In genomic region chrX:14871767-14872166, GRCh38 we compare ENCODE assay signal across 14 cellular contexts. TPM values are rescaled to one million over a fixed set of nuclear protein-coding genes. Genes with fewer than 3 reads are reported as not detected.
DNase-seq lines count a peak whose midpoint lies in the region; ATAC-seq, FAIRE-seq and TF ChIP-seq lines count a peak whose summit lies in the region.
"Had no signal": no experiment of that assay in that cellular context is flagged by ENCODE, and none has a peak within 500 bp of the region (broad histone marks: within the 10 kb centered on the region; RNA-seq: fewer than 3 reads in every experiment).

No MANE protein-coding gene starts in this region.

- H2BK120ac ChIP-seq in neuronal stem cell (ENCODE audit: low read depth, low read length): no peak overlapping the region

- H2BK12ac ChIP-seq in neuronal stem cell (ENCODE audit: low read length): no peak overlapping the region

- H3K4me1 ChIP-seq in Loucy (ENCODE audit: insufficient read depth, low read length, poor library complexity, severe bottlenecking) (peaks cover 26% of the 10 kb centered on the region), astrocyte (ENCODE audit: insufficient read depth, low read length) (peaks cover 7% of the 10 kb centered on the region), neuronal stem cell (ENCODE audit: control insufficient read depth in 2 of 2, insufficient read depth in 1 of 2, low read depth in 1 of 2, low read length in 2 of 2) (peaks cover 0 to 4% of the 10 kb centered on the region in 2 donors), esophagus muscularis mucosa (peaks cover 3 to 15% (median 12%) of the 10 kb centered on the region in 4 donors)

- peak overlapping the region; percentile 86 for H3K4me3 ChIP-seq in Loucy (ENCODE audit: low read length, poor library complexity, severe bottlenecking)
- H3K4me3 ChIP-seq in astrocyte (ENCODE audit: insufficient read depth, low read depth, low read length): no peak overlapping the region
- H3K4me3 ChIP-seq in neuronal stem cell (ENCODE audit: low read length in 2 of 2): peak overlapping the region in 1 of 2 donors; percentile 80
- H3K4me3 ChIP-seq in esophagus muscularis mucosa: no peak overlapping the region

- H3K36me3 ChIP-seq in Loucy (ENCODE audit: insufficient read depth, low read length) (peaks cover 16% of the 10 kb centered on the region; the same call in 1 of the 2 replicates), astrocyte (ENCODE audit: insufficient read depth, low read length) (no peaks in the 10 kb centered on the region), neuronal stem cell (replicated peaks in 1 of 2; ENCODE audit: control insufficient read depth in 2 of 2, insufficient read depth in 2 of 2, low read length in 2 of 2) (peaks cover 0 to 12% of the 10 kb centered on the region in 2 donors), esophagus muscularis mucosa (no peaks in the 10 kb centered on the region)
- H3K36me3 ChIP-seq: tibial artery had no signal

- H2AK5ac ChIP-seq in neuronal stem cell (ENCODE audit: low read depth, low read length): no peak overlapping the region

- H3K4ac ChIP-seq in neuronal stem cell (ENCODE audit: low read length): no peak overlapping the region

- no peak overlapping the region for H3K27ac ChIP-seq in astrocyte (ENCODE audit: low read depth, low read length)
- H3K27ac ChIP-seq in neuronal stem cell (replicated peaks; ENCODE audit: low read length): no peak overlapping the region
- H3K27ac ChIP-seq in esophagus muscularis mucosa (replicated peaks in 1 of 4): no peak overlapping the region
- H3K27ac ChIP-seq: foreskin keratinocyte had no signal

- H3K79me2 ChIP-seq in Loucy (ENCODE audit: insufficient read depth, low read length) (peaks cover 64% of the 10 kb centered on the region), astrocyte (ENCODE audit: insufficient read depth, low read length) (peaks cover 62% of the 10 kb centered on the region)

- peaks cover 14% of the 10 kb centered on the region for H3K4me1 Mint-ChIP-seq in activated CD4-positive, alpha-beta T cell treated with anti-CD3 and anti-CD28 coated beads for 36 hours
- no peaks in the 10 kb centered on the region for H3K4me1 Mint-ChIP-seq in astrocyte (ENCODE audit: low read depth, unreplicated experiment)

- H2BK5ac ChIP-seq in neuronal stem cell (ENCODE audit: low read length): no peak overlapping the region

- no peak overlapping the region for H4K8ac ChIP-seq in neuronal stem cell (ENCODE audit: low read depth, low read length)

- no peak for TF ChIP-seq POLR2A in esophagus muscularis mucosa (IDR thresholded peaks at IDR 0.05; ENCODE audit: low read depth)

- no peak overlapping the region for H2BK15ac ChIP-seq in neuronal stem cell (ENCODE audit: low read length)

- no CpG with 5 or more reads among the region's 1 CpG for WGBS in neuronal stem cell (ENCODE audit: extremely low coverage in 2 of 2, insufficient read length in 2 of 2, insufficient replicate concordance in 1 of 2), 2 donors
- 76% methylated on average over 1 of the region's 1 CpG for WGBS in esophagus muscularis mucosa

- H3K9me2 ChIP-seq in Loucy (replicated peaks; ENCODE audit: low read depth, low read length): no peaks in the 10 kb centered on the region

- no peak for ATAC-seq in activated CD4-positive, alpha-beta T cell treated with anti-CD3 and anti-CD28 coated beads for 36 hours
- ATAC-seq: foreskin keratinocyte, left ventricle myocardium superior had no signal

- TF ChIP-seq CTCF in Loucy (conservative IDR thresholded peaks at IDR 0.05; ENCODE audit: low read length) (no peak), astrocyte (IDR thresholded peaks at IDR 0.05; ENCODE audit: insufficient read depth, low read depth, low read length) (no peak), esophagus muscularis mucosa (IDR thresholded peaks at IDR 0.05) (no peak)

- H3K14ac ChIP-seq in neuronal stem cell (ENCODE audit: low read length): no peak overlapping the region

- H4K91ac ChIP-seq in neuronal stem cell (ENCODE audit: low read depth, low read length, poor library complexity): no peak overlapping the region

- intact Hi-C loops in activated CD4-positive, alpha-beta T cell treated with anti-CD3 and anti-CD28 coated beads for 36 hours (cut with DNase I, micrococcal nuclease): loop anchor here (2.0 to 10.0 kb wide), 7 partner anchors 283 to 1996 kb away; partner anchors contain the start of genes PIGA (in 2 of the 2), AP1S2 (in 1 of the 2), TCEANC (in 1 of the 2) and TXLNG (in 1 of the 2)
- intact Hi-C loops in esophagus muscularis mucosa (cut with DNase I): no loop called here

- H3K4me3 Mint-ChIP-seq in activated CD4-positive, alpha-beta T cell treated with anti-CD3 and anti-CD28 coated beads for 36 hours: peak overlapping the region; percentile 78
- H3K4me3 Mint-ChIP-seq in astrocyte (ENCODE audit: unreplicated experiment): no peak overlapping the region

- TF ChIP-seq EP300 in esophagus muscularis mucosa (IDR thresholded peaks at IDR 0.05): no peak

- no peaks in the 10 kb centered on the region for H3K9me3 Mint-ChIP-seq in activated CD4-positive, alpha-beta T cell treated with anti-CD3 and anti-CD28 coated beads for 36 hours (ENCODE audit: low read depth)
- no peaks in the 10 kb centered on the region for H3K9me3 Mint-ChIP-seq in astrocyte (ENCODE audit: unreplicated experiment)

- no peaks in the 10 kb centered on the region for H3K79me1 ChIP-seq in neuronal stem cell (ENCODE audit: low read depth, low read length)

- H3K27me3 Mint-ChIP-seq in activated CD4-positive, alpha-beta T cell treated with anti-CD3 and anti-CD28 coated beads for 36 hours: no peaks in the 10 kb centered on the region
- H3K27me3 Mint-ChIP-seq in astrocyte (ENCODE audit: low read depth, unreplicated experiment): no peaks in the 10 kb centered on the region

- no peak overlapping the region for H3K18ac ChIP-seq in neuronal stem cell (ENCODE audit: low read length)

- H3K9ac ChIP-seq in Loucy (ENCODE audit: low read depth, low read length, poor library complexity, severe bottlenecking) (peak overlapping the region; percentile 71), astrocyte (ENCODE audit: low read length) (no peak overlapping the region), neuronal stem cell (ENCODE audit: low read depth, low read length, poor library complexity) (no peak overlapping the region)

- no peaks in the 10 kb centered on the region for H3K27me3 ChIP-seq in Loucy (ENCODE audit: insufficient read depth, low read length, poor library complexity, severe bottlenecking)
- H3K27me3 ChIP-seq in astrocyte (ENCODE audit: insufficient read depth, low read length): no peaks in the 10 kb centered on the region
- no peaks in the 10 kb centered on the region for H3K27me3 ChIP-seq in neuronal stem cell (ENCODE audit: control insufficient read depth in 3 of 3, insufficient read depth in 3 of 3, low read depth in 1 of 3, low read length in 3 of 3)
- no peaks in the 10 kb centered on the region for H3K27me3 ChIP-seq in esophagus muscularis mucosa
- H3K27me3 ChIP-seq: foreskin keratinocyte, tibial artery had no signal

- no peak for FAIRE-seq in astrocyte (lab: Jason Lieb, UNC)
- FAIRE-seq: A204.1 had no signal

- H3K4me2 ChIP-seq in Loucy (ENCODE audit: low read depth, low read length, poor library complexity, severe bottlenecking) (peak overlapping the region; percentile 89), astrocyte (ENCODE audit: low read length) (peak overlapping the region; percentile 87), neuronal stem cell (ENCODE audit: insufficient read depth, low read length, poor library complexity, severe bottlenecking) (peak overlapping the region; percentile 11)

- no peak overlapping the region for H3K27ac Mint-ChIP-seq in activated CD4-positive, alpha-beta T cell treated with anti-CD3 and anti-CD28 coated beads for 36 hours
- no peak overlapping the region for H3K27ac Mint-ChIP-seq in astrocyte (ENCODE audit: unreplicated experiment)

- no peak overlapping the region for H2AFZ ChIP-seq in Loucy (ENCODE audit: low read length)
- no peak overlapping the region for H2AFZ ChIP-seq in astrocyte (ENCODE audit: low read depth, low read length)
- H2AFZ ChIP-seq in neuronal stem cell (ENCODE audit: low read length): no peak overlapping the region

- H4K20me1 ChIP-seq in Loucy (ENCODE audit: insufficient read depth, low read length, poor library complexity, severe bottlenecking): peaks cover 8% of the 10 kb centered on the region
- H4K20me1 ChIP-seq in astrocyte (ENCODE audit: insufficient read depth, low read length): no peaks in the 10 kb centered on the region

- peaks cover 19% of the 10 kb centered on the region for H3K36me3 Mint-ChIP-seq in activated CD4-positive, alpha-beta T cell treated with anti-CD3 and anti-CD28 coated beads for 36 hours (ENCODE audit: low read depth)
- H3K36me3 Mint-ChIP-seq in astrocyte (ENCODE audit: low read depth, unreplicated experiment): no peaks in the 10 kb centered on the region

- H3K23ac ChIP-seq in neuronal stem cell (ENCODE audit: low read depth, low read length, poor library complexity): no peak overlapping the region

- CTCF ChIA-PET in activated CD4-positive, alpha-beta T cell treated with anti-CD3 and anti-CD28 coated beads for 36 hours (lab: Charles Lee): no interaction called here

- no peaks in the 10 kb centered on the region for H3F3A ChIP-seq in Loucy (ENCODE audit: low read depth)

- DNase-seq in activated CD4-positive, alpha-beta T cell treated with anti-CD3 and anti-CD28 coated beads for 36 hours: no peak
- DNase-seq in activated CD4-positive, alpha-beta T cell treated with anti-CD3 and anti-CD28 coated beads, Interleukin-2, amount 50 U/mL, for 1 hour: no peak
- DNase-seq in astrocyte (ENCODE audit: low read depth) (no peak), neuronal stem cell (ENCODE audit: low spot score) (no peak), esophagus muscularis mucosa (ENCODE audit: extremely low spot score) (no peak), NCI-H2227 treated with DMSO at 0.1 percent for 48 hours (lab: John Stamatoyannopoulos, UW) (no peak), epidermal melanocyte (ENCODE audit: insufficient read length, low spot score) (no peak)
- DNase-seq: cerebellar nuclear complex, foreskin keratinocyte, left ventricle myocardium superior, NCI-H226, tibial artery had no signal

- POLR2A ChIA-PET in activated CD4-positive, alpha-beta T cell treated with anti-CD3 and anti-CD28 coated beads for 36 hours (lab: Charles Lee): interaction anchor here (0.6 kb wide), 1 partner anchor 602 kb away, joined by 4 read pairs; no protein-coding TSS in a partner anchor

- H3K9me3 ChIP-seq in Loucy (ENCODE audit: insufficient read depth, low read depth, low read length) (peaks cover 6% of the 10 kb centered on the region; the same call in 1 of the 2 replicates), astrocyte (ENCODE audit: insufficient read depth, low read depth, low read length) (no peaks in the 10 kb centered on the region), neuronal stem cell (replicated peaks in 1 of 2; ENCODE audit: control insufficient read depth in 2 of 2, insufficient read depth in 1 of 2, low read depth in 1 of 2, low read length in 2 of 2) (peaks cover 0 to 18% of the 10 kb centered on the region in 2 donors), esophagus muscularis mucosa (peaks cover 0 to 12% (median 0%) of the 10 kb centered on the region in 4 donors)

RNA-seq across cellular contexts. Expression of gene FANCB, which starts 1.1 kb away (rescaled TPM):
- total RNA-seq in activated CD4-positive, alpha-beta T cell treated with anti-CD3 and anti-CD28 coated beads for 36 hours: 10 to 100 TPM; 14.7 to 15.4 TPM
- total RNA-seq in astrocyte (1.9 and 2.8 TPM in 2 replicates), esophagus muscularis mucosa (1 to 10 TPM in 1 of 4 donors, under 1 TPM in 3; 0.33 to 1.3 (median 0.85) TPM)
- 3.5 TPM for polyA plus RNA-seq in neuronal stem cell (2013, experiment 1 of 2)
- 3.6 TPM for polyA plus RNA-seq in neuronal stem cell (2013, experiment 2 of 2)

RNA-seq across cellular contexts. Expression of gene MOSPD2, which starts 1.5 kb away (rescaled TPM):
- total RNA-seq in activated CD4-positive, alpha-beta T cell treated with anti-CD3 and anti-CD28 coated beads for 36 hours: 10 to 100 TPM; 18.9 to 24.5 TPM
- 13.9 and 14.6 TPM in 2 replicates for total RNA-seq in astrocyte
- polyA plus RNA-seq in neuronal stem cell (2013, experiment 1 of 2): 14.2 TPM
- 14.0 TPM for polyA plus RNA-seq in neuronal stem cell (2013, experiment 2 of 2)
- 10 to 100 TPM in 3 of 4 donors, 1 to 10 TPM in 1; 9.4 to 15.4 (median 10.4) TPM for total RNA-seq in esophagus muscularis mucosa

Comparison
In these comparisons a context has a peak if more than half of its experiments do, and no peak if none do; other contexts are left out.
1. H3K4me2 ChIP-seq: peak in every context shown above with its lines; median percentile 89 in Loucy; 87 in astrocyte; 11 in neuronal stem cell.